4 cellular contexts compared by ENCODE assay signal in the genomic region with DNA sequence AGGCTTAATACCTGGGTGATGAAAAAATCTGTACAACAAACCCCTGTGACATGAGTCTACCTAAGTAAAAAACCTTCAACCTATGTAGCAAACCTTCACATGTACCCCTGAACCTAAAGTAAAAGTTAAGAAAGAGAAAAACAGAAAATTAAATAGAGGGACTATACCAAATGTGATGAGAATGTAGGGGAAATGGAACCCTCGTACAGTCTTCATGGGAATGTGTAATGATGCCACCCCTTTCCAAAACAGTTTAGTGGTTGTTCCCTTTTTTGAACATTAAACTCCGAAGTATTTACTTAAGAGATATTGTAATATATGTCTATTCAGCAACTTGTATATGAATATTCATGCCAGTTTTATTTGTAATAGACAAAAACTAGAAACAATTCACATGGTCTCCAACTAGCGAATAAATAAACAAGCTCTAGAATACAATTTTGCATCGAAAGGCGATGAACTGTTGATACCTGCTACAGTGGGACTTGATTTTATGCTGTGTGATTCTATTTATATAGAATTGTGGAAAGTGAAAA.
TF ChIP-seq lines count a peak whose summit lies in the region.

No MANE protein-coding gene starts in this region.

TF ChIP-seq in HepG2, 621 proteins besides CTCF, POLR2A, EP300 and RAD21:
- TF ChIP-seq TBX2 (CRISPR knock-in tag; IDR thresholded peaks at IDR 0.05; ENCODE audit: borderline replicate concordance) (no peak), MAFK (conservative IDR thresholded peaks at IDR 0.05 in 1 of 2, IDR thresholded peaks at IDR 0.05 in 1 of 2; ENCODE audit: low read length in 2 of 2) (peak; percentile 55 to 75), MAFF (IDR thresholded peaks at IDR 0.05; ENCODE audit: low read depth, low read length) (peak; percentile 65), SUZ12 (IDR thresholded peaks at IDR 0.05; ENCODE audit: low read depth, low read length) (no peak)

TF ChIP-seq in A549, 52 proteins besides CTCF, POLR2A, EP300 and RAD21:
- TF ChIP-seq EHMT2 (IDR thresholded peaks at IDR 0.05; ENCODE audit: low read depth) (no peak), MAFK (IDR thresholded peaks at IDR 0.05; ENCODE audit: partially characterized antibody) (peak; percentile 62), RARB (CRISPR knock-in tag; IDR thresholded peaks at IDR 0.05) (no peak), KDM1A (IDR thresholded peaks at IDR 0.05; ENCODE audit: low read depth) (no peak), FOXS1 (CRISPR knock-in tag; IDR thresholded peaks at IDR 0.05) (no peak), HOXB5 (CRISPR knock-in tag; IDR thresholded peaks at IDR 0.05) (no peak), TFCP2L1 (CRISPR knock-in tag; IDR thresholded peaks at IDR 0.05) (no peak), CEBPB (IDR thresholded peaks at IDR 0.05) (no peak)
TF ChIP-seq in A549: peak in this region for 1.

TF ChIP-seq in IMR-90, 13 proteins besides CTCF, POLR2A, EP300 and RAD21:
- peak; percentile 38; the same call in 1 of the 2 replicates for TF ChIP-seq MAFK (IDR thresholded peaks at IDR 0.05; ENCODE audit: low read depth, low read length)
- no peak for TF ChIP-seq RFX5 (IDR thresholded peaks at IDR 0.05; ENCODE audit: low read depth, low read length)

TF ChIP-seq in K562, 482 proteins besides CTCF, POLR2A, EP300 and RAD21:
- TF ChIP-seq MAFF (IDR thresholded peaks at IDR 0.05; ENCODE audit: low read length) (peak; percentile 55), MAFG (tag; conservative IDR thresholded peaks at IDR 0.05) (peak; percentile 34; the same call in 1 of the 2 replicates), ZNF316 (IDR thresholded peaks at IDR 0.05) (peak; percentile 74), ETV6 (IDR thresholded peaks at IDR 0.05; ENCODE audit: borderline replicate concordance in 1 of 2, low read depth in 2 of 2, low read length in 1 of 2) (no peak), ETV6 (CRISPR knock-in tag; IDR thresholded peaks at IDR 0.05; ENCODE audit: borderline replicate concordance) (no peak), TCF7L2 (IDR thresholded peaks at IDR 0.05; ENCODE audit: low read depth, low read length) (peak; percentile 32; the same call in 1 of the 2 replicates), C11orf30 (IDR thresholded peaks at IDR 0.05; ENCODE audit: low read depth) (peak; percentile 63)
- TF ChIP-seq, protein P1, sequence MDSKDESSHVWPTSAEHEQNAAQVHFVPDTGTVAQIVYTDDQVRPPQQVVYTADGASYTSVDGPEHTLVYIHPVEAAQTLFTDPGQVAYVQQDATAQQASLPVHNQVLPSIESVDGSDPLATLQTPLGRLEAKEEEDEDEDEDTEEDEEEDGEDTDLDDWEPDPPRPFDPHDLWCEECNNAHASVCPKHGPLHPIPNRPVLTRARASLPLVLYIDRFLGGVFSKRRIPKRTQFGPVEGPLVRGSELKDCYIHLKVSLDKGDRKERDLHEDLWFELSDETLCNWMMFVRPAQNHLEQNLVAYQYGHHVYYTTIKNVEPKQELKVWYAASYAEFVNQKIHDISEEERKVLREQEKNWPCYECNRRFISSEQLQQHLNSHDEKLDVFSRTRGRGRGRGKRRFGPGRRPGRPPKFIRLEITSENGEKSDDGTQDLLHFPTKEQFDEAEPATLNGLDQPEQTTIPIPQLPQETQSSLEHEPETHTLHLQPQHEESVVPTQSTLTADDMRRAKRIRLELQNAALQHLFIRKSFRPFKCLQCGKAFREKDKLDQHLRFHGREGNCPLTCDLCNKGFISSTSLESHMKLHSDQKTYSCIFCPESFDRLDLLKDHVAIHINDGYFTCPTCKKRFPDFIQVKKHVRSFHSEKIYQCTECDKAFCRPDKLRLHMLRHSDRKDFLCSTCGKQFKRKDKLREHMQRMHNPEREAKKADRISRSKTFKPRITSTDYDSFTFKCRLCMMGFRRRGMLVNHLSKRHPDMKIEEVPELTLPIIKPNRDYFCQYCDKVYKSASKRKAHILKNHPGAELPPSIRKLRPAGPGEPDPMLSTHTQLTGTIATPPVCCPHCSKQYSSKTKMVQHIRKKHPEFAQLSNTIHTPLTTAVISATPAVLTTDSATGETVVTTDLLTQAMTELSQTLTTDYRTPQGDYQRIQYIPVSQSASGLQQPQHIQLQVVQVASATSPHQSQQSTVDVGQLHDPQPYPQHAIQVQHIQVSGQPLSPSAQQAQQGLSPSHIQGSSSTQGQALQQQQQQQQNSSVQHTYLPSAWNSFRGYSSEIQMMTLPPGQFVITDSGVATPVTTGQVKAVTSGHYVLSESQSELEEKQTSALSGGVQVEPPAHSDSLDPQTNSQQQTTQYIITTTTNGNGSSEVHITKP (IDR thresholded peaks at IDR 0.05; ENCODE audit: partially characterized antibody), result peak; percentile 93
- TF ChIP-seq, protein P2, sequence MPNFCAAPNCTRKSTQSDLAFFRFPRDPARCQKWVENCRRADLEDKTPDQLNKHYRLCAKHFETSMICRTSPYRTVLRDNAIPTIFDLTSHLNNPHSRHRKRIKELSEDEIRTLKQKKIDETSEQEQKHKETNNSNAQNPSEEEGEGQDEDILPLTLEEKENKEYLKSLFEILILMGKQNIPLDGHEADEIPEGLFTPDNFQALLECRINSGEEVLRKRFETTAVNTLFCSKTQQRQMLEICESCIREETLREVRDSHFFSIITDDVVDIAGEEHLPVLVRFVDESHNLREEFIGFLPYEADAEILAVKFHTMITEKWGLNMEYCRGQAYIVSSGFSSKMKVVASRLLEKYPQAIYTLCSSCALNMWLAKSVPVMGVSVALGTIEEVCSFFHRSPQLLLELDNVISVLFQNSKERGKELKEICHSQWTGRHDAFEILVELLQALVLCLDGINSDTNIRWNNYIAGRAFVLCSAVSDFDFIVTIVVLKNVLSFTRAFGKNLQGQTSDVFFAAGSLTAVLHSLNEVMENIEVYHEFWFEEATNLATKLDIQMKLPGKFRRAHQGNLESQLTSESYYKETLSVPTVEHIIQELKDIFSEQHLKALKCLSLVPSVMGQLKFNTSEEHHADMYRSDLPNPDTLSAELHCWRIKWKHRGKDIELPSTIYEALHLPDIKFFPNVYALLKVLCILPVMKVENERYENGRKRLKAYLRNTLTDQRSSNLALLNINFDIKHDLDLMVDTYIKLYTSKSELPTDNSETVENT (CRISPR knock-in tag; IDR thresholded peaks at IDR 0.05), result no peak
